14 cellular contexts compared by ENCODE assay signal in the genomic region with DNA sequence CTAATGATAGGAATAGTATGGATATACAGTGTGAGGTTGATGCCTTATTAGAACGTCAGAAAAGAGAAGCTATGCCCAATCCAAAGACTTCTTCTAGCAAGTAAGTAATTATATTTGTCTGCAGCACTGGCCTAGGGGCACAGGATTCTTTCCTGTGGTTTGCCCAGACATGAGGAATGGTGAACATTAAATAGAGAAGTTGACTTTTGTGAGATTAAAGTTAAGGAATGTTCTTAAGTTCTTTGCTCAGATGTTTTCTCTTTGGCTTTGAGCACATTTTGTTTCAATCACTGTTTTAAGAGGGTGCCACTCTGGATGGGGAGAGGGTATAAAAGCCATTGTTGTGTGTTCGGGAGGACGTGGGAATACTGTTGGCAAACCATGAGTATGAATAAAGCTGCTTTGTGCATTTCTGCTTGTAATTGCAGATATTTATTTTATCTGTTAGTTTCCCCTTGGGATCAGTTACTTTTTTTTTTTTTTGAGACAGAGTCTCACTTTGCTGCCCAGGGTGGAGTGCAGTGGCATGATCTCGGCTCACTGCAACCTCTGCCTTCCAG. TPM values are rescaled to one million over a fixed set of nuclear protein-coding genes. Genes with fewer than 3 reads are reported as not detected.
DNase-seq lines count a peak whose midpoint lies in the region; ATAC-seq and TF ChIP-seq lines count a peak whose summit lies in the region.
"Had no signal": no experiment of that assay in that cellular context is flagged by ENCODE, and none has a peak within 500 bp of the region (broad histone marks: within the 10 kb centered on the region; RNA-seq: fewer than 3 reads in every experiment).

No MANE protein-coding gene starts in this region.

- H3K36me3 Mint-ChIP-seq in activated CD8-positive, alpha-beta T cell treated with anti-CD3 and anti-CD28 coated beads, Interleukin-2, amount 10 ng/mL, durations not matched to agents 7 days and 5 days (ENCODE audit: low read depth), result peaks cover 73% of the 10 kb centered on the region
- peaks cover 55% of the 10 kb centered on the region for H3K36me3 Mint-ChIP-seq in activated CD8-positive, alpha-beta T cell treated with anti-CD3 and anti-CD28 coated beads for 36 hours (ENCODE audit: low read depth)
- peaks cover 77% of the 10 kb centered on the region for H3K36me3 Mint-ChIP-seq in Caco-2 (ENCODE audit: insufficient read depth, unreplicated experiment)

- intact Hi-C loops in activated CD8-positive, alpha-beta T cell treated with anti-CD3 and anti-CD28 coated beads for 36 hours (cut with micrococcal nuclease), result no loop called here
- intact Hi-C loops in Caco-2 (cut with micrococcal nuclease; ENCODE audit: unreplicated experiment), result no loop called here

- H3K27me3 Mint-ChIP-seq in activated CD8-positive, alpha-beta T cell treated with anti-CD3 and anti-CD28 coated beads, Interleukin-2, amount 10 ng/mL, durations not matched to agents 7 days and 5 days (ENCODE audit: low read depth), result no peaks in the 10 kb centered on the region
- H3K27me3 Mint-ChIP-seq in activated CD8-positive, alpha-beta T cell treated with anti-CD3 and anti-CD28 coated beads for 36 hours, result no peaks in the 10 kb centered on the region
- H3K27me3 Mint-ChIP-seq in Caco-2 (ENCODE audit: insufficient read depth, unreplicated experiment), result no peaks in the 10 kb centered on the region

- H3K4me1 ChIP-seq in Caco-2, result no peaks in the 10 kb centered on the region

- BruUV-seq in Caco-2 (replicated peaks; lab: Mats Ljungman, UMichigan), result no TSS peak

- POLR2A ChIA-PET in activated CD8-positive, alpha-beta T cell treated with anti-CD3 and anti-CD28 coated beads, Interleukin-2, amount 10 ng/mL, durations not matched to agents 7 days and 5 days (lab: Charles Lee), result no interaction called here
- POLR2A ChIA-PET in activated CD8-positive, alpha-beta T cell treated with anti-CD3 and anti-CD28 coated beads for 36 hours (lab: Charles Lee), result interaction anchor here (2.4 kb wide), 1 partner anchor 30 kb away, joined by 8 read pairs; a partner anchor contains a TSS
- POLR2A ChIA-PET in Caco-2 (lab: Charles Lee), result interaction anchor here (0.7 kb wide), 1 partner anchor 8 kb away, joined by 5 read pairs; a partner anchor contains a TSS

- peaks cover 14% of the 10 kb centered on the region for H3K4me1 Mint-ChIP-seq in activated CD8-positive, alpha-beta T cell treated with anti-CD3 and anti-CD28 coated beads, Interleukin-2, amount 10 ng/mL, durations not matched to agents 7 days and 5 days (ENCODE audit: low read depth)
- H3K4me1 Mint-ChIP-seq in activated CD8-positive, alpha-beta T cell treated with anti-CD3 and anti-CD28 coated beads for 36 hours (ENCODE audit: low read depth), result no peaks in the 10 kb centered on the region
- no peaks in the 10 kb centered on the region for H3K4me1 Mint-ChIP-seq in Caco-2 (ENCODE audit: low read depth, unreplicated experiment)

- peaks cover 3% of the 10 kb centered on the region; the same call in 1 of the 2 replicates for H3K36me3 ChIP-seq in Caco-2 (ENCODE audit: control insufficient read depth, insufficient read depth, low read length)

- H3K27me3 ChIP-seq in Caco-2 (replicated peaks; ENCODE audit: control insufficient read depth, insufficient read depth, low read length), result no peaks in the 10 kb centered on the region

- H3K9me3 Mint-ChIP-seq in activated CD8-positive, alpha-beta T cell treated with anti-CD3 and anti-CD28 coated beads, Interleukin-2, amount 10 ng/mL, durations not matched to agents 7 days and 5 days (ENCODE audit: insufficient read depth), result no peaks in the 10 kb centered on the region
- no peaks in the 10 kb centered on the region for H3K9me3 Mint-ChIP-seq in activated CD8-positive, alpha-beta T cell treated with anti-CD3 and anti-CD28 coated beads for 36 hours
- H3K9me3 Mint-ChIP-seq in Caco-2 (ENCODE audit: unreplicated experiment), result no peaks in the 10 kb centered on the region

- in situ Hi-C loops in T47D (cut with HindIII; ENCODE audit: low pct_unique_long_range_greater_than_20kb, low sequenced_read_pairs), result no loop called here

- no peak overlapping the region for H3K4me3 Mint-ChIP-seq in activated CD8-positive, alpha-beta T cell treated with anti-CD3 and anti-CD28 coated beads, Interleukin-2, amount 10 ng/mL, durations not matched to agents 7 days and 5 days
- H3K4me3 Mint-ChIP-seq in activated CD8-positive, alpha-beta T cell treated with anti-CD3 and anti-CD28 coated beads for 36 hours, result no peak overlapping the region
- no peak overlapping the region for H3K4me3 Mint-ChIP-seq in Caco-2 (ENCODE audit: unreplicated experiment)

- no peak for ATAC-seq in activated CD8-positive, alpha-beta T cell treated with anti-CD3 and anti-CD28 coated beads, Interleukin-2, amount 10 ng/mL, durations not matched to agents 7 days and 5 days
- ATAC-seq in activated CD8-positive, alpha-beta T cell treated with anti-CD3 and anti-CD28 coated beads for 36 hours, result no peak
- no peak for ATAC-seq in GM21390 (IDR thresholded peaks at IDR 0.05; ENCODE audit: unreplicated experiment)
- ATAC-seq: HCT116, PC-3 had no signal

- H3K4me3 ChIP-seq in Caco-2 (ENCODE audit: low read depth, low read length), result no peak overlapping the region

- H3K27ac Mint-ChIP-seq in activated CD8-positive, alpha-beta T cell treated with anti-CD3 and anti-CD28 coated beads, Interleukin-2, amount 10 ng/mL, durations not matched to agents 7 days and 5 days, result peak overlapping the region; percentile 13
- H3K27ac Mint-ChIP-seq in activated CD8-positive, alpha-beta T cell treated with anti-CD3 and anti-CD28 coated beads for 36 hours, result no peak overlapping the region
- H3K27ac Mint-ChIP-seq in Caco-2 (ENCODE audit: unreplicated experiment), result no peak overlapping the region

- H3K9me3 ChIP-seq in Caco-2, result no peaks in the 10 kb centered on the region; the same call in 1 of the 2 replicates

- TF ChIP-seq CTCF in activated CD8-positive, alpha-beta T cell treated with anti-CD3 and anti-CD28 coated beads for 36 hours (IDR thresholded peaks at IDR 0.05), result no peak
- TF ChIP-seq CTCF in Caco-2 (IDR thresholded peaks at IDR 0.05; ENCODE audit: insufficient read depth in 1 of 2, low read depth in 1 of 2, low read length in 1 of 2, severe bottlenecking in 1 of 2, unreplicated experiment in 1 of 2), result no peak

- no peak for DNase-seq in activated CD8-positive, alpha-beta T cell treated with anti-CD3 and anti-CD28 coated beads, Interleukin-2, amount 10 ng/mL, durations not matched to agents 7 days and 5 days
- DNase-seq in activated CD8-positive, alpha-beta T cell treated with anti-CD3 and anti-CD28 coated beads for 36 hours, result no peak
- DNase-seq in T47D (ENCODE audit: low read depth in 1 of 2, low spot score in 1 of 2), result peak; percentile 13 to 87
- peak; percentile 17 for DNase-seq in iris pigment epithelial cell (ENCODE audit: low read depth)
- no peak for DNase-seq in SK-N-DZ (ENCODE audit: low spot score)
- no peak for DNase-seq in HT-29 (ENCODE audit: low spot score)
- no peak for DNase-seq in Caco-2
- DNase-seq: DMS53, KBM-7, NCI-H1092, NCI-H748 treated with DMSO at 0.1 percent for 48 hours, PC-3 had no signal

- CTCF ChIA-PET in activated CD8-positive, alpha-beta T cell treated with anti-CD3 and anti-CD28 coated beads, Interleukin-2, amount 10 ng/mL, durations not matched to agents 7 days and 5 days (lab: Charles Lee), result interaction anchor here (1.5 kb wide), 1 partner anchor 10 kb away, joined by 5 read pairs; no protein-coding TSS in a partner anchor
- CTCF ChIA-PET in activated CD8-positive, alpha-beta T cell treated with anti-CD3 and anti-CD28 coated beads for 36 hours (lab: Charles Lee), result no interaction called here
- CTCF ChIA-PET in Caco-2 (lab: Charles Lee), result no interaction called here

RNA-seq across cellular contexts. Expression of a gene that starts 8.3 kb away (rescaled TPM):
- 10 to 100 TPM; 80.7 to 87.9 TPM for total RNA-seq in activated CD8-positive, alpha-beta T cell treated with anti-CD3 and anti-CD28 coated beads, Interleukin-2, amount 10 ng/mL, durations not matched to agents 7 days and 5 days
- total RNA-seq in activated CD8-positive, alpha-beta T cell treated with anti-CD3 and anti-CD28 coated beads for 36 hours, result 10 to 100 TPM; 45.4 to 47.0 TPM
- polyA plus RNA-seq in SK-N-DZ (2014; cell fraction: cytosol; rRNA removed), result 68.6 and 79.6 TPM in 2 replicates
- polyA plus RNA-seq in SK-N-DZ (2014; cell fraction: nucleus; rRNA removed), result 194 and 199 TPM in 2 replicates
- 66.8 and 82.2 TPM in 2 replicates for total RNA-seq in HT-29 (2014; rRNA removed; shearing (Covaris generic))
- 67.1 and 74.2 TPM in 2 replicates for total RNA-seq in Caco-2 (2022)

RNA-seq across cellular contexts. Expression of a gene that starts 30.2 kb away (rescaled TPM):
- total RNA-seq in activated CD8-positive, alpha-beta T cell treated with anti-CD3 and anti-CD28 coated beads, Interleukin-2, amount 10 ng/mL, durations not matched to agents 7 days and 5 days, result 1,000 to 10,000 TPM; 1,664 to 1,767 TPM
- 1,000 to 10,000 TPM; 2,583 to 2,701 TPM for total RNA-seq in activated CD8-positive, alpha-beta T cell treated with anti-CD3 and anti-CD28 coated beads for 36 hours
- 308 and 321 TPM in 2 replicates for polyA plus RNA-seq in SK-N-DZ (2014; cell fraction: cytosol; rRNA removed)
- polyA plus RNA-seq in SK-N-DZ (2014; cell fraction: nucleus; rRNA removed), result 179 and 197 TPM in 2 replicates
- total RNA-seq in HT-29 (2014; rRNA removed; shearing (Covaris generic)), result 381 and 410 TPM in 2 replicates
- 1,587 and 1,689 TPM in 2 replicates for total RNA-seq in Caco-2 (2022)

Comparison
In these comparisons a context has a peak if more than half of its experiments do, and no peak if none do; other contexts are left out.
1. DNase-seq: peak in T47D (2 of 2) and iris pigment epithelial cell (single experiment); none in activated CD8-positive, alpha-beta T cell treated with anti-CD3 and anti-CD28 coated beads, Interleukin-2, amount 10 ng/mL, durations not matched to agents 7 days and 5 days (single experiment), activated CD8-positive, alpha-beta T cell treated with anti-CD3 and anti-CD28 coated beads for 36 hours (single experiment), SK-N-DZ (single experiment), HT-29 (single experiment) and Caco-2 (0 of 2).